Comparison of ENCODE assay signal across 16 cellular contexts in the genomic region with DNA sequence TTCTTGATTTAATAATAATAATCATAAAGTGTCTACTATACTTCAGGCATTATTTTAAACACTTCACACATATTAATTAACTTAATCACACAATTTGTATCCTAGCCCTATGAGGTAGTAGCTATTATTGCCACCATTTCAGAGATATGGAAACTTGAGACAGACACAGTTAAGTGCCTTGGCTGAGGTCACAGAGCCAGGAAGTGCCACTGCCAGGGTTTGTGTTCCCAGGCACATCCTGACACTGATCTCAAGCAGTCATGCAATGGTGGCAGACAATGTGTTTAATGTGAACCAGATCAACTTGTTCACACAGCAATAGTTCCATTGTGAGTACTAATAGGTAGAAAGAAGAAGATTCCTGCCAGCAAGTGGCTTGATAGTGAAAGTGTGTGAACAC.
DNase-seq lines count a peak whose midpoint lies in the region; ATAC-seq and TF ChIP-seq lines count a peak whose summit lies in the region.
"Had no signal": no experiment of that assay in that cellular context is flagged by ENCODE, and none has a peak within 500 bp of the region (broad histone marks: within the 10 kb centered on the region; RNA-seq: fewer than 3 reads in every experiment).

No MANE protein-coding gene starts in this region.

- H3K27me3 Mint-ChIP-seq in osteocyte (ENCODE audit: unreplicated experiment) = no peaks in the 10 kb centered on the region
- H3K27me3 Mint-ChIP-seq in CD4-positive, alpha-beta T cell = no peaks in the 10 kb centered on the region

- no peak overlapping the region for H3K27ac ChIP-seq in OCI-LY7 (ENCODE audit: low read depth, low read length, poor library complexity, severe bottlenecking)
- H3K27ac ChIP-seq in heart right ventricle = peak overlapping the region in 2 of 10 donors; percentile 13 to 55
- H3K27ac ChIP-seq in CD4-positive, alpha-beta T cell (ENCODE audit: low read depth, low read length) = no peak overlapping the region

- no peaks in the 10 kb centered on the region for H3K9me3 Mint-ChIP-seq in osteocyte (ENCODE audit: unreplicated experiment)
- H3K9me3 Mint-ChIP-seq in CD4-positive, alpha-beta T cell = no peaks in the 10 kb centered on the region
- H3K9me3 Mint-ChIP-seq: HFFc6 had no signal

- H3K4me3 Mint-ChIP-seq in osteocyte (ENCODE audit: unreplicated experiment) = no peak overlapping the region
- H3K4me3 Mint-ChIP-seq in CD4-positive, alpha-beta T cell = no peak overlapping the region
- H3K4me3 Mint-ChIP-seq: HFFc6 had no signal

- CTCF ChIA-PET in OCI-LY7 (lab: Charles Lee; ENCODE audit: unreplicated experiment) (no interaction called here), GM10248 (lab: Yijun Ruan, JAX) (no interaction called here)
- CTCF ChIA-PET in CD4-positive, alpha-beta T cell (lab: Charles Lee) = no interaction called here

- no peak overlapping the region for H3K4me2 ChIP-seq in OCI-LY7 (ENCODE audit: low read length)

- peaks cover 62% of the 10 kb centered on the region for H3K4me1 Mint-ChIP-seq in osteocyte (ENCODE audit: unreplicated experiment)
- no peaks in the 10 kb centered on the region for H3K4me1 Mint-ChIP-seq in CD4-positive, alpha-beta T cell (ENCODE audit: low read depth)

- POLR2A ChIA-PET in OCI-LY7 (lab: Charles Lee) = interaction anchor here (0.6 kb wide), 2 partner anchors 31 to 52 kb away, joined by 3 read pairs; no protein-coding TSS in a partner anchor
- POLR2A ChIA-PET in GM10248 (lab: Yijun Ruan, JAX) = no interaction called here
- POLR2A ChIA-PET in CD4-positive, alpha-beta T cell (lab: Charles Lee) = no interaction called here

- H3K36me3 ChIP-seq in OCI-LY7 (ENCODE audit: insufficient read depth, low read length) (no peaks in the 10 kb centered on the region), heart right ventricle (no peaks in the 10 kb centered on the region)

- H2AFZ ChIP-seq in OCI-LY7 (ENCODE audit: low read length) = peak overlapping the region; percentile 83; the same call in 1 of the 2 replicates

- H3K4me1 ChIP-seq in OCI-LY7 (ENCODE audit: insufficient read depth, low read length, poor library complexity, severe bottlenecking) (peaks cover 28% of the 10 kb centered on the region), heart right ventricle (peaks cover 0 to 16% (median 0%) of the 10 kb centered on the region in 9 donors)

- DNase-seq in DMS53 treated with DMSO at 0.1 percent for 48 hours (lab: John Stamatoyannopoulos, UW; ENCODE audit: unreplicated experiment) = peak; percentile 40
- no peak for DNase-seq in OCI-LY7 (ENCODE audit: low spot score)
- DNase-seq in heart right ventricle = peak; percentile 16 to 20
- DNase-seq in osteocyte (ENCODE audit: extremely low spot score, unreplicated experiment) = no peak
- DNase-seq in GM10248 (ENCODE audit: extremely low spot score) = no peak
- DNase-seq in amygdala (lab: John Stamatoyannopoulos, UW) = no peak
- no peak for DNase-seq in CD4-positive, alpha-beta T cell
- DNase-seq: C1 segment of cervical spinal cord, DMS 273 treated with DMSO at 0.1 percent for 48 hours, HFFc6, NCI-H1417, NCI-H1930, NCI-H2171 treated with DMSO at 0.1 percent for 48 hours, NCI-H774, SHP77 treated with DMSO at 0.1 percent for 48 hours had no signal

- H3K4me3 ChIP-seq in OCI-LY7 (ENCODE audit: low read depth, low read length, poor library complexity, severe bottlenecking) (no peak overlapping the region), heart right ventricle (no peak overlapping the region)
- H3K4me3 ChIP-seq: K562 had no signal

- ATAC-seq in heart right ventricle = peak in 7 of 8 donors; percentile 75 to 97 (median 93)
- ATAC-seq in CD4-positive, alpha-beta T cell (ENCODE audit: poor library complexity) = no peak
- ATAC-seq: K562 had no signal

- BruUV-seq in OCI-LY7 (replicated peaks; lab: Mats Ljungman, UMichigan) = no TSS peak

- peak overlapping the region; percentile 21 for H3K27ac Mint-ChIP-seq in osteocyte (ENCODE audit: unreplicated experiment)
- no peak overlapping the region for H3K27ac Mint-ChIP-seq in CD4-positive, alpha-beta T cell
- H3K27ac Mint-ChIP-seq: HFFc6 had no signal

- H3K36me3 Mint-ChIP-seq in osteocyte (ENCODE audit: unreplicated experiment) = no peaks in the 10 kb centered on the region
- H3K36me3 Mint-ChIP-seq in CD4-positive, alpha-beta T cell (ENCODE audit: low read depth) = no peaks in the 10 kb centered on the region

- no peaks in the 10 kb centered on the region for H4K20me1 ChIP-seq in OCI-LY7 (ENCODE audit: insufficient read depth, low read length)

- H3K79me2 ChIP-seq in OCI-LY7 (ENCODE audit: insufficient read depth, low read depth, low read length) = no peaks in the 10 kb centered on the region

- H3K9me3 ChIP-seq in OCI-LY7 (ENCODE audit: low read length) = no peaks in the 10 kb centered on the region
- H3K9me3 ChIP-seq in heart right ventricle = no peaks in the 10 kb centered on the region
- no peaks in the 10 kb centered on the region for H3K9me3 ChIP-seq in CD4-positive, alpha-beta T cell (ENCODE audit: control insufficient read depth, low read length)

- no peaks in the 10 kb centered on the region for H3K27me3 ChIP-seq in heart right ventricle
- no peaks in the 10 kb centered on the region for H3K27me3 ChIP-seq in CD4-positive, alpha-beta T cell (ENCODE audit: control insufficient read depth, insufficient read depth, low read length)

- H3K9me2 ChIP-seq in OCI-LY7 (ENCODE audit: insufficient read depth, low read length) = no peaks in the 10 kb centered on the region

- no peak for TF ChIP-seq CTCF in OCI-LY7 (conservative IDR thresholded peaks at IDR 0.05; ENCODE audit: low read length)
- no peak for TF ChIP-seq CTCF in heart right ventricle (IDR thresholded peaks at IDR 0.05)
- no peak for TF ChIP-seq CTCF in osteocyte (IDR thresholded peaks at IDR 0.05)
- TF ChIP-seq CTCF in GM10248 (IDR thresholded peaks at IDR 0.05; ENCODE audit: control extremely low read depth, extremely low read depth, low read depth, missing control alignments) = no peak
- TF ChIP-seq CTCF in CD4-positive, alpha-beta T cell (IDR thresholded peaks at IDR 0.05) = no peak

- intact Hi-C loops in OCI-LY7 (cut with micrococcal nuclease; ENCODE audit: unreplicated experiment) = no loop called here
- intact Hi-C loops in heart right ventricle (cut with DNase I) = no loop called here
- intact Hi-C loops in CD4-positive, alpha-beta T cell (cut with DNase I, micrococcal nuclease) = no loop called here

Comparison
In these comparisons a context has a peak if more than half of its experiments do, and no peak if none do; other contexts are left out.
1. DNase-seq: peak in DMS53 treated with DMSO at 0.1 percent for 48 hours (single experiment) and heart right ventricle (2 of 2); none in OCI-LY7 (single experiment), osteocyte (single experiment), GM10248 (single experiment), amygdala (0 of 56) and CD4-positive, alpha-beta T cell (0 of 10).